In genomic region chr1:109618614-109619404, GRCh38 we compare ENCODE assay signal across 2 cellular contexts.
TF ChIP-seq lines count a peak whose summit lies in the region.

No MANE protein-coding gene starts in this region.

TF ChIP-seq in SK-N-SH, 30 proteins besides CTCF, POLR2A, EP300 and RAD21 (continued from another document):
- TF ChIP-seq REST (IDR thresholded peaks at IDR 0.05; ENCODE audit: low read depth, low read length), result no peak

TF ChIP-seq in SK-N-SH treated with all-trans-retinoic acid at 6 μM for 48 hours, 23 proteins besides CTCF, POLR2A, EP300 and RAD21 (continued from another document):
- TF ChIP-seq PATZ1 (CRISPR knock-in tag; IDR thresholded peaks at IDR 0.05; ENCODE audit: borderline replicate concordance), result no peak
- TF ChIP-seq ZFP30 (CRISPR knock-in tag; IDR thresholded peaks at IDR 0.05), result no peak
